In the genomic region with DNA sequence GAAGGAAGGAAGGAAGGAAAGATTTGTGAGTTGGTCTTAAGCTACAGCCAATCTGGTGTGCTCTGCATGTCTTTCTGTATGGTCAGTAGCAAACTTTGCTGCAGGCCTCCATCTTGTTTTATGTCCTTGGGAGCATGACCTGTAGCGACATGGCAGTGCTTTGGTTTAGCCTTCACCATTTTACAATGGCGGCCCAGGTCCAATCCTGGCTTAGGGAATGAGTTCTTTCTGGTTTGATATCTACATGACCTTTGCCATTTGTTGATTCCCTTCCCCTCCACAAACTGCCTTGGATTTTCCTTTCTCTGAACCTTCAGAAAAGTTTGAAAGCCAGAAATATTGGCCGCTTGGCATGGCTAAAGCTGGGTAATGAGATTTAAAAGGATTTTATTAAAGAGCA, we compare ENCODE assay signal across 20 cellular contexts. TPM values are rescaled to one million over a fixed set of nuclear protein-coding genes. Genes with fewer than 3 reads are reported as not detected.
DNase-seq lines count a peak whose midpoint lies in the region; ATAC-seq, FAIRE-seq and TF ChIP-seq lines count a peak whose summit lies in the region.
"Had no signal": no experiment of that assay in that cellular context is flagged by ENCODE, and none has a peak within 500 bp of the region (broad histone marks: within the 10 kb centered on the region; RNA-seq: fewer than 3 reads in every experiment).

No MANE protein-coding gene starts in this region.

- no peak for DNase-seq in A673 (ENCODE audit: low spot score)
- no peak for DNase-seq in CD4-positive, alpha-beta T cell
- no peak for DNase-seq in SK-N-MC (ENCODE audit: low read depth, low spot score)
- DNase-seq in GM10248 (ENCODE audit: extremely low spot score): no peak
- DNase-seq in D721Med (ENCODE audit: insufficient read length, low spot score): no peak
- DNase-seq in NCI-H2227 treated with DMSO at 0.1 percent for 48 hours (lab: John Stamatoyannopoulos, UW): no peak
- DNase-seq in uterus: no peak
- DNase-seq: GF-D8, GOT3 had no signal

- no peak for TF ChIP-seq POLR2A in uterus (IDR thresholded peaks at IDR 0.05)

- H3K9ac ChIP-seq in SK-N-MC (ENCODE audit: insufficient read length): no peak overlapping the region
- H3K9ac ChIP-seq: BLaER1 had no signal

- H3K27me3 ChIP-seq in A673 (replicated peaks; ENCODE audit: insufficient read depth, low read depth, low read length, poor library complexity) (no peaks in the 10 kb centered on the region), uterus (no peaks in the 10 kb centered on the region)
- no peaks in the 10 kb centered on the region for H3K27me3 ChIP-seq in CD4-positive, alpha-beta T cell (ENCODE audit: control insufficient read depth, insufficient read depth, low read length)
- H3K27me3 ChIP-seq: BLaER1 had no signal

- H3K4me1 ChIP-seq in A673 (ENCODE audit: insufficient read depth, low read length, poor library complexity, severe bottlenecking) (peaks cover 15% of the 10 kb centered on the region), uterus (no peaks in the 10 kb centered on the region)
- H3K4me1 ChIP-seq: BLaER1 had no signal

- no peaks in the 10 kb centered on the region for H3K9me3 Mint-ChIP-seq in CD4-positive, alpha-beta T cell
- H3K9me3 Mint-ChIP-seq in activated T-helper 17 cell treated with anti-CD3 and anti-CD28 coated beads, Interleukin-2, amount 50 U/mL, for 72 hours: no peaks in the 10 kb centered on the region
- H3K9me3 Mint-ChIP-seq: CD8-positive, alpha-beta memory T cell had no signal

- H3K27me3 Mint-ChIP-seq in CD4-positive, alpha-beta T cell: no peaks in the 10 kb centered on the region
- H3K27me3 Mint-ChIP-seq in activated T-helper 17 cell treated with anti-CD3 and anti-CD28 coated beads, Interleukin-2, amount 50 U/mL, for 72 hours: no peaks in the 10 kb centered on the region

- H3K4me3 Mint-ChIP-seq in CD4-positive, alpha-beta T cell: no peak overlapping the region
- no peak overlapping the region for H3K4me3 Mint-ChIP-seq in activated T-helper 17 cell treated with anti-CD3 and anti-CD28 coated beads, Interleukin-2, amount 50 U/mL, for 72 hours
- H3K4me3 Mint-ChIP-seq: B cell; CD4-positive, CD25-positive, alpha-beta regulatory T cell; CD8-positive, alpha-beta memory T cell had no signal

- H3K27ac Mint-ChIP-seq in CD4-positive, alpha-beta T cell: peak overlapping the region; percentile 47
- H3K27ac Mint-ChIP-seq in activated T-helper 17 cell treated with anti-CD3 and anti-CD28 coated beads, Interleukin-2, amount 50 U/mL, for 72 hours: peak overlapping the region; percentile 61
- H3K27ac Mint-ChIP-seq: B cell; CD4-positive, CD25-positive, alpha-beta regulatory T cell had no signal

- ATAC-seq in CD4-positive, alpha-beta T cell (ENCODE audit: poor library complexity): no peak
- ATAC-seq in activated T-helper 17 cell treated with anti-CD3 and anti-CD28 coated beads, Interleukin-2, amount 50 U/mL, for 72 hours (replicated peaks): no peak

- POLR2A ChIA-PET in A673 (lab: Charles Lee; ENCODE audit: low non-redundant PET): interaction anchor here (0.5 kb wide), 3 partner anchors 10 to 185 kb away, joined by 3 to 5 read pairs (median 3); no protein-coding TSS in a partner anchor
- POLR2A ChIA-PET in CD4-positive, alpha-beta T cell (lab: Charles Lee): interaction anchor here (1.1 to 1.2 kb wide), 6 partner anchors 18 to 231 kb away, joined by 4 to 14 read pairs (median 5); a partner anchor contains a TSS
- POLR2A ChIA-PET in GM10248 (lab: Yijun Ruan, JAX): no interaction called here

- H3K9me3 ChIP-seq in A673 (ENCODE audit: low read depth, low read length, poor library complexity, severe bottlenecking) (peaks cover 15% of the 10 kb centered on the region), SK-N-MC (ENCODE audit: low read depth, low read length) (no peaks in the 10 kb centered on the region), uterus (peaks cover 0 to 12% of the 10 kb centered on the region in 2 donors)
- no peaks in the 10 kb centered on the region for H3K9me3 ChIP-seq in CD4-positive, alpha-beta T cell (ENCODE audit: control insufficient read depth, low read length)

- TF ChIP-seq CTCF in A673 (conservative IDR thresholded peaks at IDR 0.05; ENCODE audit: low read depth, low read length) (no peak), GM10248 (IDR thresholded peaks at IDR 0.05; ENCODE audit: control extremely low read depth, extremely low read depth, low read depth, missing control alignments) (no peak), D721Med (IDR thresholded peaks at IDR 0.05; ENCODE audit: insufficient read depth, missing control alignments) (no peak), uterus (IDR thresholded peaks at IDR 0.05) (no peak)
- no peak for TF ChIP-seq CTCF in CD4-positive, alpha-beta T cell (IDR thresholded peaks at IDR 0.05)

- no peaks in the 10 kb centered on the region for H3K4me1 Mint-ChIP-seq in CD4-positive, alpha-beta T cell (ENCODE audit: low read depth)
- H3K4me1 Mint-ChIP-seq in activated T-helper 17 cell treated with anti-CD3 and anti-CD28 coated beads, Interleukin-2, amount 50 U/mL, for 72 hours: peaks cover 4% of the 10 kb centered on the region
- H3K4me1 Mint-ChIP-seq: B cell had no signal

- H3K36me3 Mint-ChIP-seq in CD4-positive, alpha-beta T cell (ENCODE audit: low read depth): no peaks in the 10 kb centered on the region
- no peaks in the 10 kb centered on the region for H3K36me3 Mint-ChIP-seq in activated T-helper 17 cell treated with anti-CD3 and anti-CD28 coated beads, Interleukin-2, amount 50 U/mL, for 72 hours (ENCODE audit: low read depth)
- H3K36me3 Mint-ChIP-seq: CD4-positive, CD25-positive, alpha-beta regulatory T cell; CD8-positive, alpha-beta memory T cell had no signal

- no TSS peak for BruUV-seq in A673 (replicated peaks; lab: Mats Ljungman, UMichigan)

- intact Hi-C loops in A673 (cut with micrococcal nuclease; ENCODE audit: unreplicated experiment) (loop anchor here (5.0 kb wide), 1 partner anchor 230 kb away; no protein-coding TSS in a partner anchor), uterus (cut with DNase I; ENCODE audit: low total_unique reads) (no loop called here)
- intact Hi-C loops in CD4-positive, alpha-beta T cell (cut with DNase I, micrococcal nuclease): loop anchor here (1.0 kb wide), 1 partner anchor 232 kb away; no protein-coding TSS in a partner anchor

- no peak for FAIRE-seq in D721Med (lab: Jason Lieb, UNC)
- FAIRE-seq: GM12892, H54 had no signal

- H3K4me3 ChIP-seq in A673 (ENCODE audit: low read depth, low read length, poor library complexity, severe bottlenecking) (no peak overlapping the region), SK-N-MC (peak overlapping the region; percentile 43), uterus (no peak overlapping the region)
- H3K4me3 ChIP-seq: BLaER1 had no signal

- H3K36me3 ChIP-seq in A673 (ENCODE audit: insufficient read depth, low read length, poor library complexity, severe bottlenecking): no peaks in the 10 kb centered on the region
- H3K36me3 ChIP-seq in SK-N-MC (ENCODE audit: insufficient read depth, low read length): peaks cover 36% of the 10 kb centered on the region
- H3K36me3 ChIP-seq in uterus: no peaks in the 10 kb centered on the region
- H3K36me3 ChIP-seq: BLaER1 had no signal

- CTCF ChIA-PET in A673 (lab: Charles Lee) (interaction anchor here (0.5 to 1.4 kb wide), 3 partner anchors 52 to 231 kb away, joined by 3 to 13 read pairs (median 6); no protein-coding TSS in a partner anchor), GM10248 (lab: Yijun Ruan, JAX) (interaction anchor here (2.0 kb wide), 1 partner anchor 10 kb away, joined by 7 read pairs; no protein-coding TSS in a partner anchor)
- CTCF ChIA-PET in CD4-positive, alpha-beta T cell (lab: Charles Lee): interaction anchor here (0.7 to 3.4 kb wide), 3 partner anchors 31 to 231 kb away, joined by 3 to 24 read pairs (median 5); a partner anchor contains a TSS

- H3K27ac ChIP-seq in A673 (ENCODE audit: low read depth, low read length, poor library complexity, severe bottlenecking) (peak overlapping the region; percentile 53), SK-N-MC (peak overlapping the region; percentile 95), uterus (no peak overlapping the region)
- no peak overlapping the region for H3K27ac ChIP-seq in CD4-positive, alpha-beta T cell (ENCODE audit: low read depth, low read length)
- H3K27ac ChIP-seq: BLaER1, C4-2B had no signal

RNA-seq across cellular contexts. Expression of a gene that starts 30.5 kb away (rescaled TPM):
- total RNA-seq in A673 (2021) (8.3 and 12.4 TPM in 2 replicates), uterus (under 1 TPM in 3 of 4 donors, not detected in 1; 0.18 to 0.69 (median 0.51) TPM)
- total RNA-seq in CD4-positive, alpha-beta T cell: not detected
- total RNA-seq in activated T-helper 17 cell treated with anti-CD3 and anti-CD28 coated beads, Interleukin-2, amount 50 U/mL, for 72 hours: under 1 TPM in 1 of 2 donors, not detected in 1; 0.08 TPM
- total RNA-seq: A172; B cell; CD4-positive, CD25-positive, alpha-beta regulatory T cell; CD8-positive, alpha-beta memory T cell; Daoy; G401 had no signal

RNA-seq across cellular contexts. Expression of a gene that starts 44.9 kb away (rescaled TPM):
- total RNA-seq in A673 (2021): not detected in 2 replicates
- total RNA-seq in CD4-positive, alpha-beta T cell: not detected
- not detected for total RNA-seq in activated T-helper 17 cell treated with anti-CD3 and anti-CD28 coated beads, Interleukin-2, amount 50 U/mL, for 72 hours
- not detected for total RNA-seq in uterus
- total RNA-seq: A172; B cell; CD4-positive, CD25-positive, alpha-beta regulatory T cell; CD8-positive, alpha-beta memory T cell; Daoy; G401 had no signal

RNA-seq across cellular contexts. Expression of a gene that starts 59.7 kb away (rescaled TPM):
- total RNA-seq in A673 (2021): 204 and 212 TPM in 2 replicates
- 10 to 100 TPM; 89.9 to 96.8 TPM for total RNA-seq in CD4-positive, alpha-beta T cell
- total RNA-seq in activated T-helper 17 cell treated with anti-CD3 and anti-CD28 coated beads, Interleukin-2, amount 50 U/mL, for 72 hours: 100 to 1,000 TPM in 1 of 2 donors, 10 to 100 TPM in 1; 88.9 to 136 TPM
- 10 to 100 TPM; 38.4 to 75.1 (median 67.4) TPM for total RNA-seq in uterus

RNA-seq across cellular contexts. Expression of a gene that starts 60.0 kb away (rescaled TPM):
- total RNA-seq in A673 (2021) (0.80 and 2.8 TPM in 2 replicates), uterus (1 to 10 TPM in 1 of 4 donors, not detected in 3; 1.5 TPM)
- not detected for total RNA-seq in CD4-positive, alpha-beta T cell
- total RNA-seq in activated T-helper 17 cell treated with anti-CD3 and anti-CD28 coated beads, Interleukin-2, amount 50 U/mL, for 72 hours: not detected
- total RNA-seq: A172; B cell; CD4-positive, CD25-positive, alpha-beta regulatory T cell; CD8-positive, alpha-beta memory T cell; Daoy; G401 had no signal

Comparison
In these comparisons a context has a peak if more than half of its experiments do, and no peak if none do; other contexts are left out.
1. H3K27ac ChIP-seq: peak in A673 (single experiment) and SK-N-MC (single experiment); none in CD4-positive, alpha-beta T cell (single experiment) and uterus (0 of 2).